14 cellular contexts compared by ENCODE assay signal in genomic region chr3:17140670-17141505, GRCh38.
DNase-seq lines count a peak whose midpoint lies in the region; TF ChIP-seq lines count a peak whose summit lies in the region.
"Had no signal": no experiment of that assay in that cellular context is flagged by ENCODE, and none has a peak within 500 bp of the region (broad histone marks: within the 10 kb centered on the region; RNA-seq: fewer than 3 reads in every experiment).

No MANE protein-coding gene starts in this region.

- intact Hi-C loops in thyroid gland (cut with DNase I), result no loop called here

- H3K27me3 ChIP-seq in brain microvascular endothelial cell (replicated peaks) (no peaks in the 10 kb centered on the region), thyroid gland (no peaks in the 10 kb centered on the region)

- no peaks in the 10 kb centered on the region for H3K9me3 ChIP-seq in HEK293 (ENCODE audit: control insufficient read depth, insufficient read depth, low read depth, low read length)
- no peaks in the 10 kb centered on the region for H3K9me3 ChIP-seq in thyroid gland

- DNase-seq in Daoy (ENCODE audit: low read depth) (peak; percentile 35), brain microvascular endothelial cell (no peak), medulla oblongata (ENCODE audit: extremely low spot score) (peak; percentile 25), RWPE1 (ENCODE audit: low spot score) (no peak), NCI-H2081 (lab: John Stamatoyannopoulos, UW) (no peak), thyroid gland (no peak), foreskin melanocyte (no peak)
- DNase-seq: CD4-positive, alpha-beta T cell; effector CD4-positive, alpha-beta T cell; NCI-H2171 treated with DMSO at 0.1 percent for 48 hours; stimulated activated CD4-positive, alpha-beta T cell treated with anti-CD3 and anti-CD28 coated beads, Interleukin-2, amount 100 ng/mL, for 48 hours had no signal

- H3K4me3 ChIP-seq in HEK293 (ENCODE audit: low read depth, low read length) (no peak overlapping the region), brain microvascular endothelial cell (ENCODE audit: low read depth, low read length) (no peak overlapping the region), thyroid gland (replicated peaks in 1 of 3) (no peak overlapping the region)
- H3K4me3 ChIP-seq: lung had no signal

- POLR2A ChIA-PET in HEK293 (lab: Yijun Ruan, JAX), result no interaction called here
- POLR2A ChIA-PET in RWPE1 (lab: Yijun Ruan, JAX; ENCODE audit: low non-redundant PET), result no interaction called here

- TF ChIP-seq POLR2A in thyroid gland (IDR thresholded peaks at IDR 0.05), result no peak

- no peak for TF ChIP-seq CTCF in HEK293 (tag by site-specific recombination; IDR thresholded peaks at IDR 0.05)
- peak; percentile 1 for TF ChIP-seq CTCF in brain microvascular endothelial cell (IDR thresholded peaks at IDR 0.05; ENCODE audit: low read depth, low read length, missing control alignments)
- no peak for TF ChIP-seq CTCF in RWPE1 (conservative IDR thresholded peaks at IDR 0.05; ENCODE audit: low read depth)
- no peak for TF ChIP-seq CTCF in thyroid gland (IDR thresholded peaks at IDR 0.05)

- in situ Hi-C loops in brain microvascular endothelial cell (cut with HindIII; ENCODE audit: low pct_ligation_motif_present, low sequenced_read_pairs), result no loop called here

- CTCF ChIA-PET in HEK293 (lab: Yijun Ruan, JAX) (no interaction called here), RWPE1 (lab: Yijun Ruan, JAX) (no interaction called here)

- H3K4me1 ChIP-seq in HEK293 (ENCODE audit: control insufficient read depth, insufficient read depth, low read length), result no peaks in the 10 kb centered on the region
- H3K4me1 ChIP-seq in thyroid gland, result no peaks in the 10 kb centered on the region

- H3K36me3 ChIP-seq in HEK293 (ENCODE audit: control insufficient read depth in 2 of 2, insufficient read depth in 1 of 2, low read length in 2 of 2) (no peaks in the 10 kb centered on the region), brain microvascular endothelial cell (replicated peaks) (no peaks in the 10 kb centered on the region), thyroid gland (no peaks in the 10 kb centered on the region)

- 71 to 76% methylated on average over 13 of the region's 13 CpGs for WGBS in thyroid gland, 2 donors

- H3K27ac ChIP-seq in HEK293 (ENCODE audit: extremely low read depth, low read depth, low read length), result no peak overlapping the region
- no peak overlapping the region for H3K27ac ChIP-seq in brain microvascular endothelial cell
- H3K27ac ChIP-seq in RWPE1, result no peak overlapping the region
- no peak overlapping the region for H3K27ac ChIP-seq in thyroid gland
- H3K27ac ChIP-seq: KMS-11 had no signal

TF ChIP-seq in HEK293, 187 proteins besides CTCF, POLR2A, EP300 and RAD21:
- TF ChIP-seq ZNF830 (tag by site-specific recombination; IDR thresholded peaks at IDR 0.05; ENCODE audit: low read depth) (no peak), AEBP2 (tag by site-specific recombination; IDR thresholded peaks at IDR 0.05; ENCODE audit: borderline replicate concordance) (no peak), ZNF223 (tag by site-specific recombination; IDR thresholded peaks at IDR 0.05) (no peak), ZNF654 (tag by site-specific recombination; IDR thresholded peaks at IDR 0.05; ENCODE audit: low read depth) (0 out of 2 replicates have a peak, but pooled peaks have one; percentile 3), ZNF449 (tag by site-specific recombination; IDR thresholded peaks at IDR 0.05) (no peak), ZNF37A (tag by site-specific recombination; IDR thresholded peaks at IDR 0.05) (no peak)

Comparison
In these comparisons a context has a peak if more than half of its experiments do, and no peak if none do; other contexts are left out.
1. DNase-seq: peak in Daoy (single experiment) and medulla oblongata (single experiment); none in brain microvascular endothelial cell (single experiment), RWPE1 (single experiment), NCI-H2081 (0 of 2), thyroid gland (0 of 2) and foreskin melanocyte (single experiment).